In the genomic region with DNA sequence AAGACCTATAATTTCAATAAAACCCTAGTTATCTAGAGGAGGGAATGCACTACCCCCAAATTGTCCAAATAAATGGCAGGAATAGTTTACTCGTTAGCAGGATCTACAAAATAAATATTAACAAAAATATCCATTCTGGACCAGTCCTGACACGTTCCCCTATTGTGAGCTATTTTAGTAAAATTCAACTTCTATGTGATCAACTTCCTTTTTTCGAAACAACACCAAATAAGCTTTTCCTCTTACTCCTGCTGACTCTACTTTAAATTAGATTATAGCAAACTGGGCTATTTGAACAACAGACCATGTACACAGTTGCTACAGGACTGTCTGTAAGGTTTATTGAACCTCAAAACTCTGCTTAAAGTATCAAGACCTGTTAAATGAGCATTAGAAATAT, we compare ENCODE assay signal across 28 cellular contexts.
DNase-seq lines count a peak whose midpoint lies in the region; ATAC-seq and TF ChIP-seq lines count a peak whose summit lies in the region.
"Had no signal": no experiment of that assay in that cellular context is flagged by ENCODE, and none has a peak within 500 bp of the region (broad histone marks: within the 10 kb centered on the region; RNA-seq: fewer than 3 reads in every experiment).

No MANE protein-coding gene starts in this region.

- peak overlapping the region in 9 of 11 experiments; percentile 4 to 85 (median 42); a peak in 16 of 22 replicates for H3K4me2 ChIP-seq in BLaER1 treated with 17β-estradiol and CSF1 and Interleukin-3, amounts not matched to agents 10 nM and 100 nM
- H3K4me2 ChIP-seq: PC-9 had no signal

- ATAC-seq in T-helper 17 cell: no peak
- no peak for ATAC-seq in naive thymus-derived CD4-positive, alpha-beta T cell

- CTCF ChIA-PET in naive thymus-derived CD4-positive, alpha-beta T cell (lab: Charles Lee): no interaction called here

- H3K27me3 ChIP-seq in BLaER1 treated with 17β-estradiol and CSF1 and Interleukin-3, amounts not matched to agents 10 nM and 100 nM: no peaks in the 10 kb centered on the region
- no peaks in the 10 kb centered on the region for H3K27me3 ChIP-seq in naive thymus-derived CD4-positive, alpha-beta T cell (ENCODE audit: control insufficient read depth in 2 of 2, insufficient read depth in 2 of 2, low read length in 2 of 2)
- H3K27me3 ChIP-seq: spleen, transverse colon had no signal

- H4K20me1 ChIP-seq in BLaER1 treated with 17β-estradiol and CSF1 and Interleukin-3, amounts not matched to agents 10 nM and 100 nM: peaks cover 0 to 5% (median 0%) of the 10 kb centered on the region in 11 experiments; a peak in 4 of 22 replicates

- peaks cover 22% of the 10 kb centered on the region for H3K36me3 Mint-ChIP-seq in T-helper 17 cell (ENCODE audit: low read depth)
- H3K36me3 Mint-ChIP-seq in naive thymus-derived CD4-positive, alpha-beta T cell: peaks cover 34 to 93% (median 76%) of the 10 kb centered on the region in 5 donors
- H3K36me3 Mint-ChIP-seq: brain, naive B cell had no signal

- H3K27ac ChIP-seq in BLaER1 treated with 17β-estradiol and CSF1 and Interleukin-3, amounts not matched to agents 10 nM and 100 nM: peak overlapping the region in 7 of 11 experiments; percentile 4 to 91 (median 69); a peak in 11 of 22 replicates
- no peak overlapping the region for H3K27ac ChIP-seq in naive thymus-derived CD4-positive, alpha-beta T cell (ENCODE audit: low read depth, low read length)
- H3K27ac ChIP-seq: left ventricle myocardium inferior, PC-9 had no signal

- H3K4me3 ChIP-seq in BLaER1 treated with 17β-estradiol and CSF1 and Interleukin-3, amounts not matched to agents 10 nM and 100 nM: no peak overlapping the region
- H3K4me3 ChIP-seq in naive thymus-derived CD4-positive, alpha-beta T cell (ENCODE audit: low read length): no peak overlapping the region
- H3K4me3 ChIP-seq in foreskin fibroblast (ENCODE audit: low read depth in 1 of 2, low read length in 2 of 2): no peak overlapping the region
- H3K4me3 ChIP-seq: left ventricle myocardium inferior, PC-9, spleen, transverse colon had no signal

- peaks cover 8 to 84% (median 25%) of the 10 kb centered on the region in 10 experiments; a peak in 16 of 20 replicates for H3K4me1 ChIP-seq in BLaER1 treated with 17β-estradiol and CSF1 and Interleukin-3, amounts not matched to agents 10 nM and 100 nM
- H3K4me1 ChIP-seq in naive thymus-derived CD4-positive, alpha-beta T cell (ENCODE audit: control insufficient read depth in 2 of 2, insufficient read depth in 2 of 2, low read length in 2 of 2): peaks cover 0 to 7% of the 10 kb centered on the region in 2 donors
- H3K4me1 ChIP-seq: left ventricle myocardium inferior, transverse colon had no signal

- peak overlapping the region in 4 of 11 experiments; percentile 43 to 71 (median 62); a peak in 7 of 22 replicates for H3K9ac ChIP-seq in BLaER1 treated with 17β-estradiol and CSF1 and Interleukin-3, amounts not matched to agents 10 nM and 100 nM

- peak overlapping the region; percentile 56 for H3K27ac Mint-ChIP-seq in T-helper 17 cell
- H3K27ac Mint-ChIP-seq in naive thymus-derived CD4-positive, alpha-beta T cell: peak overlapping the region in 6 of 9 donors; percentile 10 to 69 (median 37)
- H3K27ac Mint-ChIP-seq: activated T-cell treated with anti-CD3 and anti-CD28 coated beads, Interleukin-2, amount 50 U/mL, for 24 hours; naive B cell had no signal

- H3K27me3 Mint-ChIP-seq in T-helper 17 cell: no peaks in the 10 kb centered on the region
- no peaks in the 10 kb centered on the region for H3K27me3 Mint-ChIP-seq in naive thymus-derived CD4-positive, alpha-beta T cell
- H3K27me3 Mint-ChIP-seq: activated T-cell treated with anti-CD3 and anti-CD28 coated beads, Interleukin-2, amount 50 U/mL, for 24 hours; brain; naive B cell had no signal

- peak; percentile 52 to 77 for DNase-seq in Kasumi-1 (lab: John Stamatoyannopoulos, UW)
- no peak for DNase-seq in T-helper 17 cell
- no peak for DNase-seq in naive thymus-derived CD4-positive, alpha-beta T cell
- DNase-seq in NCI-H774 (lab: John Stamatoyannopoulos, UW): no peak
- no peak for DNase-seq in foreskin fibroblast
- DNase-seq in NCI-H748 treated with DMSO at 0.1 percent for 48 hours (lab: John Stamatoyannopoulos, UW): no peak
- DNase-seq: ACHN; activated CD4-positive, alpha-beta T cell treated with anti-CD3 and anti-CD28 coated beads for 48 hours; activated gamma-delta T cell; activated T-cell treated with anti-CD3 and anti-CD28 coated beads, Interleukin-2, amount 50 U/mL, for 24 hours; cerebellar nuclear complex; DMS79 treated with DMSO at 0.1 percent for 48 hours; GF-D8; H9; KG1; left ventricle myocardium inferior; MM.1S; naive B cell; NCI-H146; NCI-H446 treated with DMSO at 0.1 percent for 48 hours; PC-9; SHP77 treated with DMSO at 0.1 percent for 48 hours; spleen; stimulated activated CD4-positive, alpha-beta T cell treated with anti-CD3 and anti-CD28 coated beads, Interleukin-2, amount 100 ng/mL, for 48 hours; T-helper 1 cell; transverse colon had no signal

- peaks cover 29% of the 10 kb centered on the region for H3K4me1 Mint-ChIP-seq in T-helper 17 cell
- peaks cover 12 to 91% (median 83%) of the 10 kb centered on the region in 7 donors for H3K4me1 Mint-ChIP-seq in naive thymus-derived CD4-positive, alpha-beta T cell
- H3K4me1 Mint-ChIP-seq: H9, naive B cell had no signal

- intact Hi-C loops in naive thymus-derived CD4-positive, alpha-beta T cell (cut with micrococcal nuclease): no loop called here

- POLR2A ChIA-PET in naive thymus-derived CD4-positive, alpha-beta T cell (lab: Charles Lee): no interaction called here

- H3K9me3 ChIP-seq in BLaER1 treated with 17β-estradiol and CSF1 and Interleukin-3, amounts not matched to agents 10 nM and 100 nM (replicated peaks in 1 of 11): peaks cover 0 to 17% (median 6%) of the 10 kb centered on the region in 11 experiments; a peak in 10 of 22 replicates
- no peaks in the 10 kb centered on the region for H3K9me3 ChIP-seq in T-helper 17 cell (ENCODE audit: control insufficient read depth, low read length, poor library complexity, severe bottlenecking)
- no peaks in the 10 kb centered on the region for H3K9me3 ChIP-seq in naive thymus-derived CD4-positive, alpha-beta T cell (ENCODE audit: control insufficient read depth in 2 of 3, low read length in 3 of 3)
- H3K9me3 ChIP-seq: left ventricle myocardium inferior, spleen, transverse colon had no signal

- TF ChIP-seq CTCF in foreskin fibroblast (IDR thresholded peaks at IDR 0.05; ENCODE audit: low read depth, low read length): no peak

- H3K4me3 Mint-ChIP-seq in T-helper 17 cell: peak overlapping the region; percentile 22
- H3K4me3 Mint-ChIP-seq in naive thymus-derived CD4-positive, alpha-beta T cell: no peak overlapping the region
- H3K4me3 Mint-ChIP-seq: activated T-cell treated with anti-CD3 and anti-CD28 coated beads, Interleukin-2, amount 50 U/mL, for 24 hours; brain; H9 had no signal

- H3K9me3 Mint-ChIP-seq in naive thymus-derived CD4-positive, alpha-beta T cell: peaks cover 0 to 9% (median 0%) of the 10 kb centered on the region in 11 donors
- H3K9me3 Mint-ChIP-seq: H9, naive B cell had no signal

- peaks cover 0 to 97% (median 86%) of the 10 kb centered on the region in 11 experiments; a peak in 19 of 22 replicates for H3K36me3 ChIP-seq in BLaER1 treated with 17β-estradiol and CSF1 and Interleukin-3, amounts not matched to agents 10 nM and 100 nM
- H3K36me3 ChIP-seq in naive thymus-derived CD4-positive, alpha-beta T cell (ENCODE audit: control insufficient read depth in 2 of 3, insufficient read depth in 3 of 3, low read length in 3 of 3): peaks cover 7 to 82% (median 18%) of the 10 kb centered on the region in 3 experiments
- H3K36me3 ChIP-seq: left ventricle myocardium inferior, transverse colon had no signal

Comparison
In these comparisons a context has a peak if more than half of its experiments do, and no peak if none do; other contexts are left out.
1. DNase-seq: peak in Kasumi-1 (2 of 2); none in T-helper 17 cell (0 of 3), naive thymus-derived CD4-positive, alpha-beta T cell (0 of 9), NCI-H774 (single experiment), foreskin fibroblast (0 of 2) and NCI-H748 treated with DMSO at 0.1 percent for 48 hours (single experiment).